Comparison of ENCODE assay signal across 15 cellular contexts in genomic region chr1:212952596-212952995, GRCh38. TPM values are rescaled to one million over a fixed set of nuclear protein-coding genes. Genes with fewer than 3 reads are reported as not detected.
DNase-seq lines count a peak whose midpoint lies in the region; ATAC-seq, FAIRE-seq and TF ChIP-seq lines count a peak whose summit lies in the region.
"Had no signal": no experiment of that assay in that cellular context is flagged by ENCODE, and none has a peak within 500 bp of the region (broad histone marks: within the 10 kb centered on the region; RNA-seq: fewer than 3 reads in every experiment).

No MANE protein-coding gene starts in this region.

- no peak overlapping the region for H4K91ac ChIP-seq in H1 (replicated peaks; ENCODE audit: insufficient read length, low read length)

- 82% methylated on average over 9 of the region's 9 CpGs; no CpG with 5 or more reads in 1 of the 2 experiments for WGBS in H1 (ENCODE audit: extremely low coverage in 1 of 2, insufficient coverage in 1 of 2, insufficient read length in 1 of 2, insufficient replicate concordance in 2 of 2, low coverage in 1 of 2, low lambda C conversion rate in 2 of 2, missing lambda C conversion rate in 1 of 2), 2 experiments

- H4K5ac ChIP-seq in H1 (ENCODE audit: insufficient read length, low read depth, low read length) = no peak overlapping the region

- 0 out of 2 replicates have a peak overlapping the region, but pooled peaks have one; percentile 27 for H2BK5ac ChIP-seq in H1 (ENCODE audit: low read depth, low read length)

- FAIRE-seq in H1 (lab: Jason Lieb, UNC) = no peak

- peaks cover 61% of the 10 kb centered on the region for H3K27me3 Mint-ChIP-seq in CD4-positive, alpha-beta T cell
- peaks cover 22 to 51% (median 32%) of the 10 kb centered on the region in 3 donors for H3K27me3 Mint-ChIP-seq in naive B cell

- POLR2A ChIA-PET in CD4-positive, alpha-beta T cell (lab: Charles Lee) = no interaction called here
- POLR2A ChIA-PET in H1 (lab: Charles Lee; ENCODE audit: partially characterized antibody) = interaction anchor here (0.7 to 9.3 kb wide), 13 partner anchors 11 to 115 kb away, joined by 3 to 172 read pairs (median 5); no protein-coding TSS in a partner anchor
- POLR2A ChIA-PET in PC-9 (lab: Charles Lee; ENCODE audit: unreplicated experiment) = no interaction called here

- H3K4me1 ChIP-seq in HUES48 (ENCODE audit: control insufficient read depth, insufficient read depth, low read length) (peaks cover 35% of the 10 kb centered on the region), H1 (replicated peaks in 1 of 4; ENCODE audit: control insufficient read depth in 3 of 4, insufficient read depth in 4 of 4, low read length in 3 of 4) (peaks cover 4 to 23% (median 13%) of the 10 kb centered on the region in 4 experiments), PC-9 (replicated peaks; ENCODE audit: insufficient read depth) (no peaks in the 10 kb centered on the region)

- H3K23me2 ChIP-seq in H1 (ENCODE audit: low read depth, low read length) = peaks cover 15% of the 10 kb centered on the region

- TF ChIP-seq POLR2A in H1 (IDR thresholded peaks at IDR 0.05; ENCODE audit: control extremely low read depth in 1 of 2, low read depth in 2 of 2, low read length in 2 of 2) = no peak; a peak in 1 of 3 replicates

- H4K8ac ChIP-seq in H1 (ENCODE audit: extremely low read depth, insufficient read depth, low read length) = no peak overlapping the region

- no peak overlapping the region for H3K27ac ChIP-seq in CD4-positive, alpha-beta T cell (ENCODE audit: low read depth, low read length)
- no peak overlapping the region for H3K27ac ChIP-seq in HUES48 (ENCODE audit: low read depth, low read length)
- no peak overlapping the region for H3K27ac ChIP-seq in H1 (ENCODE audit: low read depth, low read length)
- no peak overlapping the region for H3K27ac ChIP-seq in PC-9
- H3K27ac ChIP-seq: ascending aorta, left lung had no signal

- TF ChIP-seq RAD21 in H1 (IDR thresholded peaks at IDR 0.05 in 1 of 2, conservative IDR thresholded peaks at IDR 0.05 in 1 of 2; ENCODE audit: low read depth in 2 of 2, low read length in 2 of 2) = no peak

- BruUV-seq in PC-9 (replicated peaks; lab: Mats Ljungman, UMichigan) = no TSS peak

- H3K36me3 ChIP-seq in HUES48 (ENCODE audit: control insufficient read depth, insufficient read depth, low read length) (peaks cover 62% of the 10 kb centered on the region), H1 (ENCODE audit: control insufficient read depth in 2 of 4, insufficient read depth in 4 of 4, low read length in 3 of 4) (peaks cover 26 to 60% (median 45%) of the 10 kb centered on the region in 4 experiments), PC-9 (ENCODE audit: low read depth) (no peaks in the 10 kb centered on the region)
- H3K36me3 ChIP-seq: ascending aorta, left lung had no signal

- H3K27me3 ChIP-seq in CD4-positive, alpha-beta T cell (ENCODE audit: control insufficient read depth, insufficient read depth, low read length) = peaks cover 24% of the 10 kb centered on the region
- H3K27me3 ChIP-seq in HUES48 (ENCODE audit: control insufficient read depth, insufficient read depth, low read length) = peaks cover 8% of the 10 kb centered on the region; the same call in 1 of the 2 replicates
- H3K27me3 ChIP-seq in H1 (replicated peaks in 1 of 4; ENCODE audit: control insufficient read depth in 3 of 4, extremely low read depth in 1 of 4, insufficient read depth in 3 of 4, low read length in 3 of 4) = peaks cover 0 to 4% (median 0%) of the 10 kb centered on the region in 4 experiments; a peak in 1 of 7 replicates
- peaks cover 20% of the 10 kb centered on the region for H3K27me3 ChIP-seq in PC-9 (ENCODE audit: insufficient read depth, low read depth)
- H3K27me3 ChIP-seq: ascending aorta had no signal

- no peaks in the 10 kb centered on the region for H3K9me2 ChIP-seq in PC-9 (ENCODE audit: insufficient read depth)

- peak overlapping the region; percentile 81 to 86 for H3K4me2 ChIP-seq in H1 (ENCODE audit: insufficient read depth in 1 of 2, low read depth in 2 of 2, low read length in 2 of 2)
- no peak overlapping the region for H3K4me2 ChIP-seq in PC-9

- H3K9me3 ChIP-seq in CD4-positive, alpha-beta T cell (ENCODE audit: control insufficient read depth, low read length) = no peaks in the 10 kb centered on the region
- H3K9me3 ChIP-seq in HUES48 (ENCODE audit: control insufficient read depth, insufficient read depth, low read length) (no peaks in the 10 kb centered on the region), H1 (ENCODE audit: insufficient read depth in 2 of 2, low read depth in 1 of 2, low read length in 1 of 2) (no peaks in the 10 kb centered on the region), PC-9 (ENCODE audit: insufficient read depth, low read depth) (no peaks in the 10 kb centered on the region)
- H3K9me3 ChIP-seq: ascending aorta, left lung had no signal

- H3K9me3 Mint-ChIP-seq in CD4-positive, alpha-beta T cell = no peaks in the 10 kb centered on the region
- H3K9me3 Mint-ChIP-seq in naive B cell = peaks cover 0 to 2% (median 0%) of the 10 kb centered on the region in 7 donors

- H3K4ac ChIP-seq in H1 (replicated peaks; ENCODE audit: insufficient read length, low read depth, low read length) = no peak overlapping the region

- CTCF ChIA-PET in CD4-positive, alpha-beta T cell (lab: Charles Lee) = no interaction called here
- CTCF ChIA-PET in H1 (lab: Charles Lee; ENCODE audit: partially characterized antibody) (interaction anchor here (1.2 to 4.3 kb wide), 4 partner anchors 14 to 476 kb away, joined by 4 to 52 read pairs (median 8); no protein-coding TSS in a partner anchor), PC-9 (lab: Charles Lee) (no interaction called here)

- no peak overlapping the region for H2BK120ac ChIP-seq in H1 (replicated peaks; ENCODE audit: low read depth, low read length)

- peaks cover 5% of the 10 kb centered on the region; the same call in 1 of the 2 replicates for H3K79me1 ChIP-seq in H1 (ENCODE audit: low read depth, low read length)

- no peak overlapping the region for H3K27ac Mint-ChIP-seq in CD4-positive, alpha-beta T cell
- no peak overlapping the region for H3K27ac Mint-ChIP-seq in naive B cell

- H3K18ac ChIP-seq in H1 (ENCODE audit: extremely low read depth, low read length) = no peak overlapping the region

- H3K14ac ChIP-seq in H1 (ENCODE audit: insufficient read length) = no peak overlapping the region

- H3K36me3 Mint-ChIP-seq in CD4-positive, alpha-beta T cell (ENCODE audit: low read depth) = no peaks in the 10 kb centered on the region
- no peaks in the 10 kb centered on the region for H3K36me3 Mint-ChIP-seq in naive B cell

- no peaks in the 10 kb centered on the region for H3F3A ChIP-seq in PC-9 (ENCODE audit: insufficient read depth, low read depth)

- H2AK5ac ChIP-seq in H1 (ENCODE audit: low read depth, low read length) = no peak overlapping the region

- no peak for TF ChIP-seq CTCF in CD4-positive, alpha-beta T cell (IDR thresholded peaks at IDR 0.05)
- TF ChIP-seq CTCF in H1 (IDR thresholded peaks at IDR 0.05; ENCODE audit: control extremely low read depth in 1 of 3, insufficient read depth in 1 of 3, low read depth in 1 of 3, low read length in 3 of 3) = no peak
- no peak for TF ChIP-seq CTCF in PC-9 (conservative IDR thresholded peaks at IDR 0.05)

- ATAC-seq in CD4-positive, alpha-beta T cell (ENCODE audit: poor library complexity) = no peak
- ATAC-seq in naive B cell (ENCODE audit: low read depth in 2 of 2) (no peak), HG02642 (IDR thresholded peaks at IDR 0.05; ENCODE audit: poor library complexity, unreplicated experiment) (no peak), GM21825 (IDR thresholded peaks at IDR 0.05; ENCODE audit: unreplicated experiment) (no peak)
- ATAC-seq: activated CD4-positive, CD25-positive, alpha-beta regulatory T cell treated with anti-CD3 and anti-CD28 coated beads, Interleukin-2, amount 50 U/mL, for 24 hours; left lung had no signal

- H3K4me1 Mint-ChIP-seq in CD4-positive, alpha-beta T cell (ENCODE audit: low read depth) = no peaks in the 10 kb centered on the region
- H3K4me1 Mint-ChIP-seq in naive B cell = peaks cover 8 to 20% (median 14%) of the 10 kb centered on the region in 3 donors

- no peak for TF ChIP-seq EP300 in H1 (IDR thresholded peaks at IDR 0.05; ENCODE audit: borderline replicate concordance in 1 of 2, low read depth in 2 of 2, low read length in 2 of 2)

- H3K9ac ChIP-seq in HUES48 (ENCODE audit: low read depth, low read length) (peak overlapping the region; percentile 33; the same call in 1 of the 2 replicates), H1 (replicated peaks in 1 of 4; ENCODE audit: extremely low read depth in 1 of 4, low read depth in 3 of 4, low read length in 3 of 4) (no peak overlapping the region; a peak in 1 of 7 replicates)

- no peak overlapping the region for H3K23ac ChIP-seq in H1 (ENCODE audit: insufficient read length)

- H2AFZ ChIP-seq in H1 (ENCODE audit: low read length) (no peak overlapping the region), PC-9 (no peak overlapping the region)

- peak overlapping the region; percentile 85 for H3K4me3 ChIP-seq in HUES48 (ENCODE audit: low read depth, low read length)
- peak overlapping the region; percentile 55 to 95 (median 94); a peak in 7 of 8 replicates for H3K4me3 ChIP-seq in H1 (ENCODE audit: extremely low read depth in 1 of 4, insufficient read depth in 2 of 4, low read depth in 3 of 4, low read length in 4 of 4)
- no peak overlapping the region for H3K4me3 ChIP-seq in PC-9
- H3K4me3 ChIP-seq: ascending aorta, left lung had no signal

- DNase-seq in CD4-positive, alpha-beta T cell = no peak
- no peak for DNase-seq in H1 (ENCODE audit: low read depth in 1 of 2, low spot score in 2 of 2)
- no peak for DNase-seq in naive B cell
- DNase-seq in amniotic stem cell (lab: John Stamatoyannopoulos, UW) = no peak
- DNase-seq in PC-9 = no peak
- DNase-seq: activated gamma-delta T cell treated with Interleukin-2 at 50 U/mL for 16 hours, dermis blood vessel endothelial cell, left lung, NCI-H526, SW 1271 had no signal

- no peak overlapping the region for H2BK15ac ChIP-seq in H1 (ENCODE audit: low read length)

- H4K20me1 ChIP-seq in H1 (replicated peaks in 1 of 2; ENCODE audit: control insufficient read depth in 1 of 2, insufficient read depth in 2 of 2, low read length in 2 of 2) = peaks cover 10 to 11% of the 10 kb centered on the region in 2 experiments
- H4K20me1 ChIP-seq in PC-9 (ENCODE audit: insufficient read depth) = no peaks in the 10 kb centered on the region

- H3K79me2 ChIP-seq in H1 (ENCODE audit: control insufficient read depth in 1 of 2, insufficient read depth in 2 of 2, low read length in 2 of 2) = peaks cover 5 to 69% of the 10 kb centered on the region in 2 experiments; a peak in 3 of 4 replicates
- no peaks in the 10 kb centered on the region for H3K79me2 ChIP-seq in PC-9 (ENCODE audit: low read depth)

- no peak overlapping the region for H3K56ac ChIP-seq in H1 (replicated peaks; ENCODE audit: insufficient read length, low read depth, low read length)

- no peak overlapping the region for H2BK12ac ChIP-seq in H1 (ENCODE audit: low read depth, low read length)

- H3K4me3 Mint-ChIP-seq in CD4-positive, alpha-beta T cell = peak overlapping the region; percentile 35
- H3K4me3 Mint-ChIP-seq in naive B cell = peak overlapping the region in 6 of 8 donors; percentile 22 to 91 (median 76)

- H2BK20ac ChIP-seq in H1 (ENCODE audit: low read length) = no peak overlapping the region

- intact Hi-C loops in CD4-positive, alpha-beta T cell (cut with DNase I, micrococcal nuclease) = no loop called here
- intact Hi-C loops in PC-9 (cut with micrococcal nuclease; ENCODE audit: unreplicated experiment) = no loop called here

RNA-seq across cellular contexts. Expression of gene VASH2, which starts 2.3 kb away (rescaled TPM):
- under 1 TPM; 0.11 to 0.17 TPM for total RNA-seq in CD4-positive, alpha-beta T cell
- total RNA-seq in H1 (2021; fragmentation: NEBNext Ultra II Directional; extraction: Animal tissue kit (Norgen Biotek cat#: 25700)) = 184 and 187 TPM in 2 replicates
- 44.0 and 51.4 TPM in 2 replicates for polyA plus RNA-seq in H1 (2011; rRNA removed)
- 58.3 TPM for polyA plus RNA-seq in H1 (2011; cell fraction: cytosol; rRNA removed)
- 162 TPM for polyA plus RNA-seq in H1 (2011; cell fraction: nucleus; rRNA removed)
- 80.3 to 102 TPM (median 93.1 TPM) in 4 replicates for polyA plus RNA-seq in H1 (2012, experiment 1 of 2)
- 13.9 TPM for polyA plus RNA-seq in H1 (2012, experiment 2 of 2)
- polyA plus RNA-seq in H1 (2013, experiment 1 of 2) = 125 TPM
- 109 TPM for polyA plus RNA-seq in H1 (2013, experiment 2 of 2)
- 145 and 147 TPM in 2 replicates for polyA minus RNA-seq in H1 (2011; rRNA and poly(A)+ RNA removed)
- polyA minus RNA-seq in H1 (2011; cell fraction: cytosol; rRNA and poly(A)+ RNA removed) = 113 TPM
- 237 TPM for polyA minus RNA-seq in H1 (2011; cell fraction: nucleus; rRNA and poly(A)+ RNA removed)
- under 1 TPM in 4 of 6 donors, not detected in 2; 0.06 to 0.51 (median 0.09) TPM for polyA plus RNA-seq in naive B cell (ENCODE audit: low read depth in 6 of 6)
- total RNA-seq in PC-9 (2021) = 0.55 TPM in 1 of 2 replicates, not detected in the other

Comparison
In these comparisons a context has a peak if more than half of its experiments do, and no peak if none do; other contexts are left out.
1. RNA of gene VASH2, which starts 2.3 kb away (total RNA-seq): 184 to 187 TPM in H1; 0.11 to 0.17 TPM in CD4-positive, alpha-beta T cell and 0.55 TPM in PC-9; every median in the first group is over 100 times any median in the second.